In genomic region chr3:111392911-111393351, GRCh38 we compare ENCODE assay signal across 12 cellular contexts.
DNase-seq lines count a peak whose midpoint lies in the region; ATAC-seq and TF ChIP-seq lines count a peak whose summit lies in the region.
"Had no signal": no experiment of that assay in that cellular context is flagged by ENCODE, and none has a peak within 500 bp of the region (broad histone marks: within the 10 kb centered on the region; RNA-seq: fewer than 3 reads in every experiment).

No MANE protein-coding gene starts in this region.

- ATAC-seq in left cardiac atrium (no peak), HG02840 (IDR thresholded peaks at IDR 0.05; ENCODE audit: low FRiP score, unreplicated experiment) (no peak)
- ATAC-seq: body of pancreas had no signal

- no peaks in the 10 kb centered on the region for H3K4me1 ChIP-seq in adrenal gland (replicated peaks in 1 of 2)
- H3K4me1 ChIP-seq: body of pancreas, HAP-1 had no signal

- TF ChIP-seq CTCF in adrenal gland (IDR thresholded peaks at IDR 0.05), result no peak

- 76 to 90% (median 81%) methylated on average over 2 of the region's 2 CpGs for WGBS in adrenal gland, 4 donors

- H3K36me3 ChIP-seq in adrenal gland (replicated peaks in 1 of 2), result no peaks in the 10 kb centered on the region
- H3K36me3 ChIP-seq: HAP-1, neutrophil had no signal

- no peak for TF ChIP-seq POLR2A in adrenal gland (IDR thresholded peaks at IDR 0.05)

- peak; percentile 21 for DNase-seq in SIG-M5 treated with dmso at 0.1 percent for 504 hours (lab: John Stamatoyannopoulos, UW; ENCODE audit: unreplicated experiment)
- no peak for DNase-seq in SIG-M5 (lab: John Stamatoyannopoulos, UW)
- peak; percentile 46 for DNase-seq in NCI-H69 (lab: John Stamatoyannopoulos, UW)
- DNase-seq in activated effector memory CD4-positive, alpha-beta T cell treated with anti-CD3 and anti-CD28 coated beads, Interleukin-2, amount 50 U/mL, for 16 hours, result peak; percentile 65
- DNase-seq in stimulated activated CD4-positive, alpha-beta T cell treated with anti-CD3 and anti-CD28 coated beads, Interleukin-2, amount 100 ng/mL, for 24 hours, result peak; percentile 2 to 25
- DNase-seq in adrenal gland, result no peak
- no peak for DNase-seq in left cardiac atrium
- DNase-seq: body of pancreas, Right ventricle myocardium superior had no signal

- intact Hi-C loops in adrenal gland (cut with DNase I) (no loop called here), left cardiac atrium (cut with DNase I) (no loop called here)

- H3K4me3 ChIP-seq in adrenal gland, result no peak overlapping the region
- H3K4me3 ChIP-seq: body of pancreas, HAP-1 had no signal

- no peaks in the 10 kb centered on the region for H3K9me3 ChIP-seq in adrenal gland (replicated peaks in 1 of 3)
- H3K9me3 ChIP-seq: body of pancreas, HAP-1, neutrophil had no signal

- no peaks in the 10 kb centered on the region for H3K27me3 ChIP-seq in adrenal gland
- H3K27me3 ChIP-seq: body of pancreas, neutrophil had no signal

- H3K27ac ChIP-seq in adrenal gland, result no peak overlapping the region
- H3K27ac ChIP-seq: body of pancreas, neutrophil had no signal

Comparison
In these comparisons a context has a peak if more than half of its experiments do, and no peak if none do; other contexts are left out.
1. DNase-seq: peak in SIG-M5 treated with dmso at 0.1 percent for 504 hours (single experiment), NCI-H69 (single experiment), activated effector memory CD4-positive, alpha-beta T cell treated with anti-CD3 and anti-CD28 coated beads, Interleukin-2, amount 50 U/mL, for 16 hours (single experiment) and stimulated activated CD4-positive, alpha-beta T cell treated with anti-CD3 and anti-CD28 coated beads, Interleukin-2, amount 100 ng/mL, for 24 hours (2 of 2); none in SIG-M5 (single experiment), adrenal gland (0 of 7) and left cardiac atrium (single experiment).